Comparison of ENCODE assay signal across 8 cellular contexts in genomic region chr11:95254139-95254704, GRCh38. TPM values are rescaled to one million over a fixed set of nuclear protein-coding genes. Genes with fewer than 3 reads are reported as not detected.
DNase-seq lines count a peak whose midpoint lies in the region; ATAC-seq and TF ChIP-seq lines count a peak whose summit lies in the region.

No MANE protein-coding gene starts in this region.

- H3K27ac ChIP-seq in SU-DHL-6 (ENCODE audit: low read depth, low read length) = no peak overlapping the region
- H3K27ac ChIP-seq in heart right ventricle = peak overlapping the region in 7 of 10 donors; percentile 52 to 81 (median 64)
- H3K27ac ChIP-seq in upper lobe of right lung = peak overlapping the region; percentile 53

- no peaks in the 10 kb centered on the region for H4K20me1 ChIP-seq in SU-DHL-6 (ENCODE audit: low read depth, low read length)

- TF ChIP-seq CTCF in HFF-Myc (IDR thresholded peaks at IDR 0.05; ENCODE audit: low read depth, low read length, missing control alignments) (no peak), SU-DHL-6 (IDR thresholded peaks at IDR 0.05; ENCODE audit: insufficient read depth, low read length, poor library complexity, severe bottlenecking) (no peak), heart right ventricle (IDR thresholded peaks at IDR 0.05) (no peak), upper lobe of right lung (IDR thresholded peaks at IDR 0.05) (no peak)

- intact Hi-C loops in heart right ventricle (cut with DNase I) = loop anchor here in 1 of 10 donors (1.0 kb wide), 1 partner anchor 23 kb away; the partner anchor contains the start of gene SESN3
- intact Hi-C loops in posterior vena cava (cut with DNase I) = no loop called here
- intact Hi-C loops in upper lobe of right lung (cut with DNase I) = no loop called here

- no peaks in the 10 kb centered on the region for H3F3A ChIP-seq in SU-DHL-6 (ENCODE audit: insufficient read depth)

- H3K9ac ChIP-seq in SU-DHL-6 (ENCODE audit: low read length) = no peak overlapping the region

- peak; percentile 88 to 99 (median 98) for ATAC-seq in heart right ventricle
- peak; percentile 97 for ATAC-seq in upper lobe of right lung

- 1 to 4% methylated on average over 8 of the region's 8 CpGs for WGBS in heart right ventricle, 2 donors

- H3K79me2 ChIP-seq in SU-DHL-6 (ENCODE audit: insufficient read depth, low read length) = no peaks in the 10 kb centered on the region

- no peaks in the 10 kb centered on the region for H3K9me3 ChIP-seq in SU-DHL-6 (ENCODE audit: insufficient read depth, low read length)
- H3K9me3 ChIP-seq in heart right ventricle = no peaks in the 10 kb centered on the region
- no peaks in the 10 kb centered on the region for H3K9me3 ChIP-seq in upper lobe of right lung

- H3K4me3 ChIP-seq in HFF-Myc (replicated peaks; ENCODE audit: low read depth, low read length) (0 out of 2 replicates have a peak overlapping the region, but pooled peaks have one; percentile 4), SU-DHL-6 (ENCODE audit: insufficient read depth, low read length, poor library complexity, severe bottlenecking) (no peak overlapping the region), heart right ventricle (peak overlapping the region in 9 of 10 donors; percentile 8 to 51 (median 45)), upper lobe of right lung (peak overlapping the region; percentile 37)

- H2AFZ ChIP-seq in SU-DHL-6 (ENCODE audit: low read depth, low read length, severe bottlenecking) = peak overlapping the region; percentile 75

- peak overlapping the region; percentile 45 for H3K4me2 ChIP-seq in SU-DHL-6 (ENCODE audit: low read depth, low read length, poor library complexity, severe bottlenecking)

- no peaks in the 10 kb centered on the region for H3K9me2 ChIP-seq in SU-DHL-6 (replicated peaks; ENCODE audit: insufficient read depth, low read length)

- DNase-seq in GM04503 (ENCODE audit: low read depth) (peak; percentile 64), HFF-Myc (ENCODE audit: extremely low read depth, low read depth) (peak; percentile 87), NCI-H1048 (lab: John Stamatoyannopoulos, UW) (peak; percentile 27), amniotic epithelial cell (ENCODE audit: low read depth) (peak; percentile 90), heart right ventricle (peak; percentile 42 to 85), posterior vena cava (ENCODE audit: low spot score) (peak; percentile 86), upper lobe of right lung (peak; percentile 78)

- no peaks in the 10 kb centered on the region for H3K27me3 ChIP-seq in SU-DHL-6 (ENCODE audit: low read length)
- H3K27me3 ChIP-seq in heart right ventricle = no peaks in the 10 kb centered on the region
- no peaks in the 10 kb centered on the region for H3K27me3 ChIP-seq in upper lobe of right lung

- H3K4me1 ChIP-seq in heart right ventricle (peaks cover 0 to 38% (median 17%) of the 10 kb centered on the region in 9 donors), upper lobe of right lung (peaks cover 29% of the 10 kb centered on the region)

- H3K36me3 ChIP-seq in SU-DHL-6 (ENCODE audit: low read length) (no peaks in the 10 kb centered on the region), heart right ventricle (no peaks in the 10 kb centered on the region), upper lobe of right lung (no peaks in the 10 kb centered on the region)

RNA-seq across cellular contexts. Expression of gene SESN3, which starts 23.2 kb away (rescaled TPM):
- total RNA-seq in heart right ventricle (10 to 100 TPM in 6 of 10 donors, 1 to 10 TPM in 4; 2.6 to 15.4 (median 10.2) TPM), posterior vena cava (10 to 100 TPM; 19.0 to 23.6 TPM), upper lobe of right lung (43.5 TPM)
- polyA plus RNA-seq in heart right ventricle = 1 to 10 TPM in 1 of 2 donors, under 1 TPM in 1; 0.65 to 1.4 TPM

Comparison
In these comparisons a context has a peak if more than half of its experiments do, and no peak if none do; other contexts are left out.
1. DNase-seq: peak in every context shown above with its lines; median percentile 90 in amniotic epithelial cell; 87 in HFF-Myc; 86 in posterior vena cava; 78 in upper lobe of right lung; 64 in GM04503; 64 in heart right ventricle; 27 in NCI-H1048.